ENCODE assay signal across 8 cellular contexts in the genomic region with DNA sequence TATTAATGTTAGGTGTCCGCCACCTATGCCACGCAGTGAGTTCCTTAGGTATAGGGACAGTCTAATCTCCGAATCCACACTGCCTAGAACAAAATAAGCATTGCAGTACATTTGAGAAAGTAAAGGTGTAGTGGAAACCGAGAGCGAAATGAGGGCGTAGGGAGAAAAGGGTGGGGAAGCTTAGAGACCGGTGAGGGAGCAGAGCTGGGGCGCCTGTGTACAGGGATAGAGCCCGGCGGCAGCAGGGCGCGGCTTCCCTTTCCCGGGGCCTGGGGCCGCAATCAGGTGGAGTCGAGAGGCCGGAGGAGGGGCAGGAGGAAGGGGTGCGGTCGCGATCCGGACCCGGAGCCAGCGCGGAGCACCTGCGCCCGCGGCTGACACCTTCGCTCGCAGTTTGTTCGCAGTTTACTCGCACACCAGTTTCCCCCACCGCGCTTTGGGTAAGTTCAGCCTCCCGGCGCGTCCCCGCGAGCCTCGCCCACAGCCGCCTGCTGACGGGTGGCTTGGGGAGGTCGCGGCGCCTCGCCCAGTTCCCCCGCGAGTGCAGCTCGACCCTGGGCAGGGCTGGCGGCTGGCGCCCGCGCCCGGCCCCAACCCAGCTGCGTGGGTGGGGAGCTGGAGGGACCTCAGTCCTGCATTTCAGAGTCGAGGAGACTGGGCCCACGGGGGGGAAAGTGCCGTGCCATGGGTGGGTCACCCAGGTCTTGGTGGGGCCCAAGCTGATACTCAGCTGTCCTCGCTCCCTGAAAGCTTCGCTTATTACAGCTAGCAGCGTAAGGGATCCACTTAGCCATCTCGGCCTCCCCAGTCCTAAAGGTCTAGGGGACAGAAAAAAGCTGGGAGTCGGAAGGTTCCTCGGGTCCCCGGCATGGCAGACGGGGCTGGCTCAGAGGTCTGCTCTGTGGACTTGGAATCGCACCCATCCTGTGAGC. TPM values are rescaled to one million over a fixed set of nuclear protein-coding genes. Genes with fewer than 3 reads are reported as not detected.
DNase-seq lines count a peak whose midpoint lies in the region; ATAC-seq, FAIRE-seq and TF ChIP-seq lines count a peak whose summit lies in the region.

A gene with protein sequence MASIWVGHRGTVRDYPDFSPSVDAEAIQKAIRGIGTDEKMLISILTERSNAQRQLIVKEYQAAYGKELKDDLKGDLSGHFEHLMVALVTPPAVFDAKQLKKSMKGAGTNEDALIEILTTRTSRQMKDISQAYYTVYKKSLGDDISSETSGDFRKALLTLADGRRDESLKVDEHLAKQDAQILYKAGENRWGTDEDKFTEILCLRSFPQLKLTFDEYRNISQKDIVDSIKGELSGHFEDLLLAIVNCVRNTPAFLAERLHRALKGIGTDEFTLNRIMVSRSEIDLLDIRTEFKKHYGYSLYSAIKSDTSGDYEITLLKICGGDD (plus strand): TSS at position 351 of the 932 bp plus-strand sequence. CDS start 2,704 bp downstream, outside the sequence.

- peaks cover 3 to 17% of the 10 kb centered on the region in 2 experiments for H3K27me3 ChIP-seq in GM12878 (replicated peaks in 1 of 2; ENCODE audit: control insufficient read depth in 2 of 2, insufficient read depth in 2 of 2, low read length in 1 of 2)

- no TSS peak for BruUV-seq in GM12878 (replicated peaks; lab: Mats Ljungman, UMichigan)

- H3K9ac ChIP-seq in GM12878 (ENCODE audit: control insufficient read depth, insufficient read depth, low read length): no peak within 1 kb of the TSS

- no peak for TF ChIP-seq RAD21 in GM12878 (IDR thresholded peaks at IDR 0.05; ENCODE audit: insufficient read depth, low read depth, low read length)

- H4K20me1 ChIP-seq in GM12878 (ENCODE audit: control insufficient read depth, insufficient read depth): no peaks in the 10 kb centered on the region

- intact Hi-C loops in GM12878 (cut with micrococcal nuclease; ENCODE audit: unreplicated experiment): no loop called here

- WGBS in GM12878 (ENCODE audit: insufficient coverage, insufficient replicate concordance, low lambda C conversion rate, missing lambda C conversion rate): 26% methylated on average over 56 of the region's 65 CpGs

- H3K4me3 ChIP-seq in AG04449 (ENCODE audit: low read depth, low read length) (peak within 1 kb of the TSS; percentile 57), GM12878 (no peak within 1 kb of the TSS), iPS-18c (ENCODE audit: insufficient read depth, low read depth, low read length) (peak within 1 kb of the TSS; percentile 86), skeletal muscle cell (ENCODE audit: low read depth, low read length) (peak within 1 kb of the TSS; percentile 54)

- no peak for TF ChIP-seq CTCF in AG04449 (IDR thresholded peaks at IDR 0.05; ENCODE audit: insufficient read depth, low read length, missing control alignments)
- TF ChIP-seq CTCF in GM12878 (IDR thresholded peaks at IDR 0.05 in 2 of 3, conservative IDR thresholded peaks at IDR 0.05 in 1 of 3; ENCODE audit: control insufficient read depth in 2 of 3, extremely low read depth in 1 of 3, insufficient read depth in 1 of 3, low read depth in 3 of 3, low read length in 3 of 3): no peak

- CTCF ChIA-PET in AG04449 (lab: Yijun Ruan, JAX): interaction anchor here (1.0 to 1.6 kb wide), 2 partner anchors 313 to 557 kb away, joined by 3 to 4 read pairs; no protein-coding TSS in a partner anchor
- CTCF ChIA-PET in GM12878 (lab: Yijun Ruan, JAX): interaction anchor here (1.0 kb wide), 1 partner anchor 29 kb away, joined by 3 read pairs; no protein-coding TSS in a partner anchor

- no peak for DNase-seq in AG04449 (ENCODE audit: low read depth, low spot score)
- DNase-seq in NCI-H128 (lab: John Stamatoyannopoulos, UW; ENCODE audit: unreplicated experiment): peak; percentile 4
- no peak for DNase-seq in GM12878 (ENCODE audit: low read depth, low spot score)
- DNase-seq in skeletal muscle cell (ENCODE audit: low read depth): no peak
- no peak for DNase-seq in NCI-H2227 treated with DMSO at 0.1 percent for 48 hours (lab: John Stamatoyannopoulos, UW)

- POLR2A ChIA-PET in AG04449 (lab: Yijun Ruan, JAX): no interaction called here
- POLR2A ChIA-PET in GM12878 (lab: Charles Lee): no interaction called here

- H3K4me1 ChIP-seq in GM12878 (ENCODE audit: control insufficient read depth, insufficient read depth, low read length): no peaks in the 10 kb centered on the region

- SMC1A ChIA-PET in GM12878 (lab: Charles Lee; ENCODE audit: uncharacterized antibody, unreplicated experiment): interaction anchor here (1.0 to 2.1 kb wide), 5 partner anchors 15 to 86 kb away, joined by 3 to 6 read pairs (median 4); no protein-coding TSS in a partner anchor

- no peak for FAIRE-seq in GM12878 (lab: Jason Lieb, UNC)

- H3K79me2 ChIP-seq in GM12878 (ENCODE audit: control insufficient read depth, insufficient read depth, low read length): no peaks in the 10 kb centered on the region

- in situ Hi-C loops in GM12878 (cut with MboI): no loop called here

- TF ChIP-seq POLR2A in GM12878 (IDR thresholded peaks at IDR 0.05; ENCODE audit: low read depth, low read length): no peak

- no peak within 1 kb of the TSS for H2AFZ ChIP-seq in GM12878 (ENCODE audit: control insufficient read depth, low read depth, low read length)

- TF ChIP-seq EP300 in GM12878 (IDR thresholded peaks at IDR 0.05; ENCODE audit: borderline replicate concordance in 1 of 2, control insufficient read depth in 1 of 2, low read depth in 2 of 2, low read length in 2 of 2): no peak

- RAD21 ChIA-PET in GM12878 (lab: Charles Lee; ENCODE audit: unreplicated experiment): interaction anchor here (0.6 to 1.2 kb wide), 4 partner anchors 16 to 131 kb away, joined by 3 to 4 read pairs (median 3); no protein-coding TSS in a partner anchor

- no peak within 1 kb of the TSS for H3K27ac ChIP-seq in GM12878 (ENCODE audit: control insufficient read depth, insufficient read depth)

- H3K4me2 ChIP-seq in GM12878 (ENCODE audit: control insufficient read depth, insufficient read depth): peak within 1 kb of the TSS; percentile 70

- no peaks in the 10 kb centered on the region for H3K36me3 ChIP-seq in GM12878 (ENCODE audit: control insufficient read depth in 2 of 2, insufficient read depth in 2 of 2, low read length in 1 of 2)

- H3K9me3 ChIP-seq in GM12878 (replicated peaks; ENCODE audit: control insufficient read depth, insufficient read depth, low read length): no peaks in the 10 kb centered on the region
- H3K9me3 ChIP-seq in iPS-18c (ENCODE audit: control insufficient read depth, insufficient read depth, low read length): peaks cover 2% of the 10 kb centered on the region

- ATAC-seq in GM19023 (IDR thresholded peaks at IDR 0.05; ENCODE audit: unreplicated experiment) (peak; percentile 55), GM12878 (peak; percentile 77), GM18870 (IDR thresholded peaks at IDR 0.05; ENCODE audit: unreplicated experiment) (no peak)

TF ChIP-seq in GM12878, 131 proteins besides CTCF, POLR2A, EP300 and RAD21 (continues in another document):
- TF ChIP-seq HDAC2 (IDR thresholded peaks at IDR 0.05): no peak
- peak; percentile 64 for TF ChIP-seq NR2F1 (conservative IDR thresholded peaks at IDR 0.05)
- TF ChIP-seq BHLHE40 (IDR thresholded peaks at IDR 0.05; ENCODE audit: borderline replicate concordance in 1 of 2, low read depth in 2 of 2, low read length in 1 of 2): peak in 1 of 2 experiments; percentile 54; a peak in 2 of 4 replicates
- TF ChIP-seq GABPA (IDR thresholded peaks at IDR 0.05; ENCODE audit: low read depth): no peak
- TF ChIP-seq LARP7 (IDR thresholded peaks at IDR 0.05): peak; percentile 79; the same call in 1 of the 2 replicates
- no peak for TF ChIP-seq HDGF (IDR thresholded peaks at IDR 0.05)
- TF ChIP-seq, protein P1, sequence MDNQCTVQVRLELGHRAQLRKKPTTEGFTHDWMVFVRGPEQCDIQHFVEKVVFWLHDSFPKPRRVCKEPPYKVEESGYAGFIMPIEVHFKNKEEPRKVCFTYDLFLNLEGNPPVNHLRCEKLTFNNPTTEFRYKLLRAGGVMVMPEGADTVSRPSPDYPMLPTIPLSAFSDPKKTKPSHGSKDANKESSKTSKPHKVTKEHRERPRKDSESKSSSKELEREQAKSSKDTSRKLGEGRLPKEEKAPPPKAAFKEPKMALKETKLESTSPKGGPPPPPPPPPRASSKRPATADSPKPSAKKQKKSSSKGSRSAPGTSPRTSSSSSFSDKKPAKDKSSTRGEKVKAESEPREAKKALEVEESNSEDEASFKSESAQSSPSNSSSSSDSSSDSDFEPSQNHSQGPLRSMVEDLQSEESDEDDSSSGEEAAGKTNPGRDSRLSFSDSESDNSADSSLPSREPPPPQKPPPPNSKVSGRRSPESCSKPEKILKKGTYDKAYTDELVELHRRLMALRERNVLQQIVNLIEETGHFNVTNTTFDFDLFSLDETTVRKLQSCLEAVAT (IDR thresholded peaks at IDR 0.05): 0 out of 2 replicates have a peak, but pooled peaks have one; percentile 43
- TF ChIP-seq IKZF1 (conservative IDR thresholded peaks at IDR 0.05): peak; percentile 77

RNA-seq across cellular contexts. Expression of the gene that starts here (rescaled TPM):
- 1.3 and 3.0 TPM in 2 replicates for total RNA-seq in GM12878 (2013; cell fraction: nucleolus; rRNA removed)
- total RNA-seq in GM12878 (2014; rRNA removed) (0.28 and 0.33 TPM in 2 replicates), GM12878 (2014; rRNA removed; fragmentation: Illumina TruSeq; extraction: Trizol) (0.58 and 0.78 TPM in 2 replicates), GM12878 (2021) (1.1 and 1.2 TPM in 2 replicates)
- not detected for polyA plus RNA-seq in GM12878 (2011; ENCODE audit: low read depth)
- polyA plus RNA-seq in GM12878 (2011; rRNA removed) (14.7 and 23.4 TPM in 2 replicates), GM12878 (2014; fragmentation: Illumina TruSeq; extraction: Trizol) (0.85 and 0.89 TPM in 2 replicates), GM12878 (2014; fragmentation: Nextera tagmentation; extraction: Ambion mirVana) (under 1 TPM; 0.90 to 0.92 TPM), GM12878 (2014; rRNA removed) (0.32 and 0.74 TPM in 2 replicates), GM12878 (2016; fragmentation: Nextera tagmentation; extraction: Ambion mirVana) (1 to 10 TPM; 1.2 to 2.1 TPM)
- 12.7 and 13.3 TPM in 2 replicates for polyA plus RNA-seq in GM12878 (2011; cell fraction: cytosol; rRNA removed)
- 10.1 and 13.7 TPM in 2 replicates for polyA plus RNA-seq in GM12878 (2011; cell fraction: nucleus; rRNA removed)
- polyA plus RNA-seq in GM12878 (2012): not detected in 2 replicates
- polyA minus RNA-seq in GM12878 (2011; rRNA and poly(A)+ RNA removed): 11.5 and 13.7 TPM in 2 replicates
- polyA minus RNA-seq in GM12878 (2011; cell fraction: cytosol; rRNA and poly(A)+ RNA removed): 6.5 and 14.3 TPM in 2 replicates
- 8.3 and 8.7 TPM in 2 replicates for polyA minus RNA-seq in GM12878 (2011; cell fraction: nucleus; rRNA and poly(A)+ RNA removed)
